9 cellular contexts compared by ENCODE assay signal in the genomic region with DNA sequence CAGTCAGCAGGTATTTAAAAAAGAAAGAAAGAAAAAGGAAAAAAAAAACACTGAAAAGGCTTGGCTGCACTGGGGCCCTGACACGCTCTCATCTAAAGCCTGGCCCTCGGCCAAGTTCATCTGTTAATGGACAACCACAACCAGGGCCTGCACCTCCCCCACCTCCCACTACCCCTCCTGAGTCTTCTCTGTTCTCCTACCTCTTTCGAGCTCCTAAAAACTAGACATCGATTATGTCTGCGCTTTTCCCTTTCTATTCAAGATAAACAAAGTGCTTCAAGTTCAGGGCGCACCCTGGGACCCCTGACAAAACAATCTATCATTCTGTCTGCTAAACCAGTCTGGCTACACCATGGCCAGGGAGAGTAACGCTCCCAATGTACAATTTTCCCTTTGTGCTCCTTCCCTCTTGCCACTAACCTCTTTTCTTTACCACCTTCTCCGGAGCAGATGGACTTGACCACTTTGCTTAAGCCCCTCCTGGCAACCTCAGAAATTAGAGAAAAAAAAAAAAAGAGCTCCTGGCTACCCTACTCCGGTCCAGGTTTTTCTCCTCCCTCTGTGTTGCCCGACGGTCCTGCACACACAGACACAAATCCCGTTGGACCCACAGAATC. TPM values are rescaled to one million over a fixed set of nuclear protein-coding genes. Genes with fewer than 3 reads are reported as not detected.
DNase-seq lines count a peak whose midpoint lies in the region; ATAC-seq and TF ChIP-seq lines count a peak whose summit lies in the region.
"Had no signal": no experiment of that assay in that cellular context is flagged by ENCODE, and none has a peak within 500 bp of the region (broad histone marks: within the 10 kb centered on the region; RNA-seq: fewer than 3 reads in every experiment).

No MANE protein-coding gene starts in this region.

- no peak for TF ChIP-seq CTCF in epithelial cell of esophagus (IDR thresholded peaks at IDR 0.05; ENCODE audit: insufficient read depth, low read depth, low read length, missing control alignments)
- TF ChIP-seq CTCF in stomach (IDR thresholded peaks at IDR 0.05): no peak
- TF ChIP-seq CTCF in GM13976 (IDR thresholded peaks at IDR 0.05; ENCODE audit: borderline replicate concordance, control extremely low read depth, extremely low read depth, insufficient read depth, missing control alignments): no peak
- TF ChIP-seq CTCF in spleen (IDR thresholded peaks at IDR 0.05 in 8 of 11, conservative IDR thresholded peaks at IDR 0.05 in 3 of 11): no peak

- H3K4me3 ChIP-seq in epithelial cell of esophagus (ENCODE audit: low read length) (peak overlapping the region; percentile 4), stomach (peak overlapping the region in 2 of 4 donors; percentile 5 to 9), spleen (peak overlapping the region in 2 of 8 donors; percentile 3 to 18)
- H3K4me3 ChIP-seq: SJSA1 had no signal

- ATAC-seq in GM19395 (IDR thresholded peaks at IDR 0.05; ENCODE audit: unreplicated experiment) (peak; percentile 72), HG03196 (IDR thresholded peaks at IDR 0.05; ENCODE audit: unreplicated experiment) (peak; percentile 72)

- no peaks in the 10 kb centered on the region for H3K9me3 ChIP-seq in stomach
- H3K9me3 ChIP-seq in spleen: no peaks in the 10 kb centered on the region
- H3K9me3 ChIP-seq: SJSA1 had no signal

- no peak for TF ChIP-seq EP300 in stomach (IDR thresholded peaks at IDR 0.05)

- DNase-seq in NCI-H524 (lab: John Stamatoyannopoulos, UW) (peak; percentile 82 to 86), epithelial cell of esophagus (ENCODE audit: low read depth) (peak; percentile 61), stomach (peak; percentile 94), GM13976 (ENCODE audit: low spot score) (no peak), spleen (no peak)
- DNase-seq in activated naive CD4-positive, alpha-beta T cell treated with Interleukin-2 at 50 U/mL for 16 hours: no peak

- in situ Hi-C loops in GM13976 (cut with MboI; ENCODE audit: low sequenced_read_pairs, unreplicated experiment): no loop called here

- intact Hi-C loops in stomach (cut with DNase I; ENCODE audit: low total_unique reads) (no loop called here), spleen (cut with DNase I; ENCODE audit: low total_unique reads) (no loop called here)

- H3K27me3 ChIP-seq in stomach: peaks cover 0 to 7% (median 0%) of the 10 kb centered on the region in 3 donors
- peaks cover 0 to 3% (median 0%) of the 10 kb centered on the region in 7 donors for H3K27me3 ChIP-seq in spleen (replicated peaks in 1 of 7)

- H3K36me3 ChIP-seq in stomach: no peaks in the 10 kb centered on the region
- H3K36me3 ChIP-seq in spleen: peaks cover 0 to 7% (median 0%) of the 10 kb centered on the region in 6 donors
- H3K36me3 ChIP-seq: SJSA1 had no signal

- H3K27ac ChIP-seq in stomach (peak overlapping the region; percentile 62 to 79 (median 76)), spleen (peak overlapping the region in 4 of 8 donors; percentile 49 to 66 (median 56))
- H3K27ac ChIP-seq: SJSA1 had no signal

- H3K4me1 ChIP-seq in stomach (peaks cover 29 to 72% (median 51%) of the 10 kb centered on the region in 4 donors), spleen (peaks cover 2 to 99% (median 79%) of the 10 kb centered on the region in 6 donors)

- 11 to 19% (median 14%) methylated on average over 12 of the region's 12 CpGs for WGBS in stomach, 5 donors
- 30 to 41% (median 34%) methylated on average over 12 of the region's 12 CpGs for WGBS in spleen, 5 donors

- TF ChIP-seq POLR2A in stomach (IDR thresholded peaks at IDR 0.05) (no peak), spleen (IDR thresholded peaks at IDR 0.05) (no peak)

RNA-seq across cellular contexts. Expression of a gene that starts 22.7 kb away (rescaled TPM):
- 10 to 100 TPM in 4 of 5 donors, 1 to 10 TPM in 1; 6.8 to 27.4 (median 18.0) TPM for total RNA-seq in stomach
- 10 to 100 TPM in 1 of 3 donors, 1 to 10 TPM in 2; 1.2 to 15.2 (median 4.2) TPM for polyA plus RNA-seq in stomach
- 100 to 1,000 TPM in 3 of 7 donors, 10 to 100 TPM in 4; 65.9 to 121 (median 92.7) TPM for total RNA-seq in spleen
- polyA plus RNA-seq in spleen: 10 to 100 TPM; 41.1 to 61.6 (median 44.8) TPM

Comparison
In these comparisons a context has a peak if more than half of its experiments do, and no peak if none do; other contexts are left out.
1. DNase-seq: peak in NCI-H524 (2 of 2), epithelial cell of esophagus (single experiment) and stomach (single experiment); none in GM13976 (single experiment), activated naive CD4-positive, alpha-beta T cell treated with Interleukin-2 at 50 U/mL for 16 hours (single experiment) and spleen (single experiment).